In genomic region chr5:53360811-53361210, GRCh38 we compare ENCODE assay signal across 15 cellular contexts.
DNase-seq lines count a peak whose midpoint lies in the region; TF ChIP-seq lines count a peak whose summit lies in the region.
"Had no signal": no experiment of that assay in that cellular context is flagged by ENCODE, and none has a peak within 500 bp of the region (broad histone marks: within the 10 kb centered on the region; RNA-seq: fewer than 3 reads in every experiment).

No MANE protein-coding gene starts in this region.

- H3K4me3 Mint-ChIP-seq in activated naive CD8-positive, alpha-beta T cell treated with anti-CD3 and anti-CD28 coated beads for 36 hours: no peak overlapping the region
- H3K4me3 Mint-ChIP-seq: activated T-helper 17 cell treated with anti-CD3 and anti-CD28 coated beads, Interleukin-2, amount 50 U/mL, for 72 hours; CD14-positive monocyte had no signal

- peaks cover 3% of the 10 kb centered on the region for H3K27me3 Mint-ChIP-seq in activated naive CD8-positive, alpha-beta T cell treated with anti-CD3 and anti-CD28 coated beads for 36 hours

- H3K36me3 Mint-ChIP-seq in activated naive CD8-positive, alpha-beta T cell treated with anti-CD3 and anti-CD28 coated beads for 36 hours: no peaks in the 10 kb centered on the region
- H3K36me3 Mint-ChIP-seq: CD14-positive monocyte had no signal

- no peaks in the 10 kb centered on the region for H3K9me3 Mint-ChIP-seq in activated naive CD8-positive, alpha-beta T cell treated with anti-CD3 and anti-CD28 coated beads for 36 hours
- H3K9me3 Mint-ChIP-seq: activated T-helper 17 cell treated with anti-CD3 and anti-CD28 coated beads, Interleukin-2, amount 50 U/mL, for 72 hours had no signal

- H3K4me3 ChIP-seq in brain microvascular endothelial cell (ENCODE audit: low read depth, low read length): no peak overlapping the region
- H3K4me3 ChIP-seq: pancreas had no signal

- no peaks in the 10 kb centered on the region for H3K36me3 ChIP-seq in brain microvascular endothelial cell (replicated peaks)
- H3K36me3 ChIP-seq: pancreas had no signal

- no peak overlapping the region for H3K27ac Mint-ChIP-seq in activated naive CD8-positive, alpha-beta T cell treated with anti-CD3 and anti-CD28 coated beads for 36 hours
- H3K27ac Mint-ChIP-seq: activated T-helper 17 cell treated with anti-CD3 and anti-CD28 coated beads, Interleukin-2, amount 50 U/mL, for 72 hours; CD14-positive monocyte had no signal

- TF ChIP-seq CTCF in brain microvascular endothelial cell (IDR thresholded peaks at IDR 0.05; ENCODE audit: low read depth, low read length, missing control alignments): no peak
- no peak for TF ChIP-seq CTCF in GM13977 (IDR thresholded peaks at IDR 0.05; ENCODE audit: extremely low read depth, insufficient read depth, missing control alignments)

- DNase-seq in AG08396 (ENCODE audit: low spot score) (peak; percentile 42), HT1080 (ENCODE audit: low read depth) (peak; percentile 96), brain microvascular endothelial cell (peak; percentile 88), iris pigment epithelial cell (ENCODE audit: low read depth) (peak; percentile 93), NCI-H1694 (lab: John Stamatoyannopoulos, UW) (no peak), DMS 273 (lab: John Stamatoyannopoulos, UW; ENCODE audit: unreplicated experiment) (no peak), GM13977 (ENCODE audit: low spot score) (no peak)
- no peak for DNase-seq in activated naive CD8-positive, alpha-beta T cell treated with anti-CD3 and anti-CD28 coated beads for 36 hours
- DNase-seq: activated CD4-positive, alpha-beta T cell treated with anti-CD3 and anti-CD28 coated beads for 1 hour; cerebellar nuclear complex; NCI-H1105 treated with DMSO at 0.1 percent for 48 hours; NCI-H748 treated with DMSO at 0.1 percent for 48 hours; pancreas had no signal

- H3K4me1 Mint-ChIP-seq in activated naive CD8-positive, alpha-beta T cell treated with anti-CD3 and anti-CD28 coated beads for 36 hours: peaks cover 2% of the 10 kb centered on the region
- H3K4me1 Mint-ChIP-seq: activated T-helper 17 cell treated with anti-CD3 and anti-CD28 coated beads, Interleukin-2, amount 50 U/mL, for 72 hours; CD14-positive monocyte had no signal

- in situ Hi-C loops in brain microvascular endothelial cell (cut with HindIII; ENCODE audit: low pct_ligation_motif_present, low sequenced_read_pairs): no loop called here
- in situ Hi-C loops in GM13977 (cut with MboI; ENCODE audit: low pct_unique_long_range_greater_than_20kb, low sequenced_read_pairs, unreplicated experiment): no loop called here

- no peaks in the 10 kb centered on the region for H3K27me3 ChIP-seq in brain microvascular endothelial cell (replicated peaks)
- H3K27me3 ChIP-seq: pancreas had no signal

- H3K27ac ChIP-seq in brain microvascular endothelial cell: peak overlapping the region; percentile 82
- H3K27ac ChIP-seq: pancreas had no signal

Comparison
In these comparisons a context has a peak if more than half of its experiments do, and no peak if none do; other contexts are left out.
1. DNase-seq: peak in AG08396 (single experiment), HT1080 (single experiment), brain microvascular endothelial cell (single experiment) and iris pigment epithelial cell (single experiment); none in NCI-H1694 (single experiment), DMS 273 (single experiment), activated naive CD8-positive, alpha-beta T cell treated with anti-CD3 and anti-CD28 coated beads for 36 hours (single experiment) and GM13977 (single experiment).